17 cellular contexts compared by ENCODE assay signal in the genomic region with DNA sequence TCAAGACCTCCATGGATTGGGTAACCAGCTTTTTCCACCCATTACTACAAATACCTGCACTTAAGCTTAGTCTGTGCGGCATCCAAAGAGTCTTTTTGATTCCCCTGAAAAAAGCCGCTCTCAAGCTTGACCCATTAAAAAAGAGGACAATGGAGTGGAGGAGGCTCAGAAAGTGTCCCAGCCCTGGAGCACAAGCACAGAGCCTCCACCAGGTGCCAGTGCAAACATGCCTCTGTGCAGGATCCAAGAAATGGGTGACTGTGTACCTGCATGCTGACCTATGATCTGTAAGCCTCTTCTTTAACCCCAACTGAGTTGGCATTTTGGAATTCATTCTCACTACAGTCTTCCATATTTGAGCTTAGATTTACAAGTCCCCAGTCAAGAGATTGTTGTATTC.
DNase-seq lines count a peak whose midpoint lies in the region; ATAC-seq and TF ChIP-seq lines count a peak whose summit lies in the region.
"Had no signal": no experiment of that assay in that cellular context is flagged by ENCODE, and none has a peak within 500 bp of the region (broad histone marks: within the 10 kb centered on the region; RNA-seq: fewer than 3 reads in every experiment).

No MANE protein-coding gene starts in this region.

- H3K27ac Mint-ChIP-seq in CD8-positive, alpha-beta T cell = no peak overlapping the region
- H3K27ac Mint-ChIP-seq in endodermal cell = no peak overlapping the region
- H3K27ac Mint-ChIP-seq: CD14-positive monocyte had no signal

- no peaks in the 10 kb centered on the region for H3K4me1 ChIP-seq in CD8-positive, alpha-beta T cell (ENCODE audit: insufficient read depth, low read length)
- no peaks in the 10 kb centered on the region for H3K4me1 ChIP-seq in endodermal cell (ENCODE audit: control insufficient read depth, insufficient read depth, low read length)
- no peaks in the 10 kb centered on the region for H3K4me1 ChIP-seq in tibial artery
- H3K4me1 ChIP-seq: Caco-2, SJSA1 had no signal

- no peaks in the 10 kb centered on the region for H3K9me3 ChIP-seq in CD8-positive, alpha-beta T cell (ENCODE audit: low read length)
- no peaks in the 10 kb centered on the region for H3K9me3 ChIP-seq in endodermal cell (ENCODE audit: control insufficient read depth, low read length)
- no peaks in the 10 kb centered on the region for H3K9me3 ChIP-seq in tibial artery
- H3K9me3 ChIP-seq: Caco-2, MG63, SJSA1 had no signal

- H3K4me3 Mint-ChIP-seq in CD8-positive, alpha-beta T cell = no peak overlapping the region
- H3K4me3 Mint-ChIP-seq in endodermal cell = no peak overlapping the region
- H3K4me3 Mint-ChIP-seq: CD14-positive monocyte had no signal

- H3K27me3 Mint-ChIP-seq in CD8-positive, alpha-beta T cell (ENCODE audit: low read depth) = no peaks in the 10 kb centered on the region
- peaks cover 4% of the 10 kb centered on the region for H3K27me3 Mint-ChIP-seq in endodermal cell (ENCODE audit: insufficient read depth)

- in situ Hi-C loops in GM13976 (cut with MboI; ENCODE audit: low sequenced_read_pairs, unreplicated experiment) = no loop called here

- H3K36me3 Mint-ChIP-seq in CD8-positive, alpha-beta T cell = no peaks in the 10 kb centered on the region
- no peaks in the 10 kb centered on the region for H3K36me3 Mint-ChIP-seq in endodermal cell (ENCODE audit: low read depth)
- H3K36me3 Mint-ChIP-seq: CD14-positive monocyte had no signal

- TF ChIP-seq CTCF in CD8-positive, alpha-beta T cell (IDR thresholded peaks at IDR 0.05) = peak; percentile 15
- TF ChIP-seq CTCF in GM13976 (IDR thresholded peaks at IDR 0.05; ENCODE audit: borderline replicate concordance, control extremely low read depth, extremely low read depth, insufficient read depth, missing control alignments) (peak; percentile 3), endodermal cell (conservative IDR thresholded peaks at IDR 0.05) (peak; percentile 33), tibial artery (IDR thresholded peaks at IDR 0.05) (no peak)

- H3K9ac ChIP-seq in endodermal cell (ENCODE audit: extremely low read depth, low read length, poor library complexity, severe bottlenecking) = no peak overlapping the region

- POLR2A ChIA-PET in CD8-positive, alpha-beta T cell (lab: Charles Lee) = no interaction called here

- peak; percentile 15 for DNase-seq in activated CD8-positive, alpha-beta memory T cell treated with anti-CD3 and anti-CD28 coated beads, Interleukin-2, amount 50 U/mL, for 4 hours
- no peak for DNase-seq in activated CD8-positive, alpha-beta memory T cell treated with anti-CD3 and anti-CD28 coated beads, Interleukin-2, amount 50 U/mL, for 48 hours
- peak in 2 of 7 experiments; percentile 5 to 18 for DNase-seq in CD8-positive, alpha-beta T cell
- DNase-seq in GM13976 (ENCODE audit: low spot score) (no peak), endodermal cell (no peak), NCI-H748 treated with DMSO at 0.1 percent for 48 hours (lab: John Stamatoyannopoulos, UW) (no peak), tibial artery (no peak)
- DNase-seq: Caco-2, DMS153, HCEC 1CT, MG63, NCI-H1092, NCI-H146, NCI-H510A treated with DMSO at 0.1 percent for 48 hours had no signal

- H3K4me3 ChIP-seq in CD8-positive, alpha-beta T cell (ENCODE audit: low read depth, low read length) = no peak overlapping the region
- no peak overlapping the region for H3K4me3 ChIP-seq in endodermal cell (ENCODE audit: low read length)
- no peak overlapping the region for H3K4me3 ChIP-seq in tibial artery
- H3K4me3 ChIP-seq: MG63, SJSA1 had no signal

- H3K36me3 ChIP-seq in CD8-positive, alpha-beta T cell (ENCODE audit: insufficient read depth, low read length) = no peaks in the 10 kb centered on the region
- H3K36me3 ChIP-seq in endodermal cell (ENCODE audit: control insufficient read depth, insufficient read depth, low read length) (no peaks in the 10 kb centered on the region), tibial artery (no peaks in the 10 kb centered on the region)
- H3K36me3 ChIP-seq: MG63, SJSA1 had no signal

- ATAC-seq in CD8-positive, alpha-beta T cell = no peak
- ATAC-seq in GM21737 (IDR thresholded peaks at IDR 0.05; ENCODE audit: unreplicated experiment) = no peak

- no peaks in the 10 kb centered on the region for H3K9me3 Mint-ChIP-seq in CD8-positive, alpha-beta T cell
- H3K9me3 Mint-ChIP-seq in endodermal cell = no peaks in the 10 kb centered on the region

- intact Hi-C loops in CD8-positive, alpha-beta T cell (cut with DNase I, micrococcal nuclease) = loop anchor here (5.0 to 10.0 kb wide), 2 partner anchors 341 to 539 kb away; no protein-coding TSS in a partner anchor
- intact Hi-C loops in tibial artery (cut with DNase I; ENCODE audit: low total_unique reads) = no loop called here

- no peaks in the 10 kb centered on the region for H3K4me1 Mint-ChIP-seq in CD8-positive, alpha-beta T cell (ENCODE audit: low read depth)
- peaks cover 5% of the 10 kb centered on the region for H3K4me1 Mint-ChIP-seq in endodermal cell
- H3K4me1 Mint-ChIP-seq: CD14-positive monocyte had no signal

- no peaks in the 10 kb centered on the region for H3K27me3 ChIP-seq in CD8-positive, alpha-beta T cell (ENCODE audit: insufficient read depth, low read length)
- H3K27me3 ChIP-seq in endodermal cell (ENCODE audit: control insufficient read depth, insufficient read depth, low read length, poor library complexity, severe bottlenecking) (peaks cover 10% of the 10 kb centered on the region), tibial artery (no peaks in the 10 kb centered on the region)
- H3K27me3 ChIP-seq: MG63, SJSA1 had no signal

- CTCF ChIA-PET in CD8-positive, alpha-beta T cell (lab: Charles Lee) = interaction anchor here (0.6 to 1.5 kb wide), 3 partner anchors 30 to 162 kb away, joined by 3 to 4 read pairs (median 3); no protein-coding TSS in a partner anchor

- H3K27ac ChIP-seq in CD8-positive, alpha-beta T cell (ENCODE audit: low read depth, low read length) = no peak overlapping the region
- H3K27ac ChIP-seq in endodermal cell (ENCODE audit: low read depth, low read length) (no peak overlapping the region), tibial artery (no peak overlapping the region)
- H3K27ac ChIP-seq: SJSA1 had no signal

- 98% methylated on average over 2 of the region's 2 CpGs; no CpG with 5 or more reads in 1 of the 2 experiments for WGBS in endodermal cell (ENCODE audit: insufficient coverage in 1 of 2, insufficient read length in 1 of 2), 2 experiments

Comparison
In these comparisons a context has a peak if more than half of its experiments do, and no peak if none do; other contexts are left out.
1. CTCF ChIP-seq: peak in CD8-positive, alpha-beta T cell (single experiment), GM13976 (single experiment) and endodermal cell (single experiment); none in tibial artery (0 of 2).